Comparison of ENCODE assay signal across 36 cellular contexts in genomic region chr18:12252061-12252460, GRCh38. TPM values are rescaled to one million over a fixed set of nuclear protein-coding genes. Genes with fewer than 3 reads are reported as not detected.
"Had no signal": no experiment of that assay in that cellular context is flagged by ENCODE, and none has a peak within 500 bp of the region (broad histone marks: within the 10 kb centered on the region; RNA-seq: fewer than 3 reads in every experiment).

No MANE protein-coding gene starts in this region.

- H3K4me1 Mint-ChIP-seq: activated B cell treated with CpG ODN at 0.5 μM for 24 hours; activated CD4-positive, alpha-beta T cell treated with anti-CD3 and anti-CD28 coated beads, Interleukin-2, amount 10 ng/mL, durations not matched to agents 24 days and 14 days; activated naive CD8-positive, alpha-beta T cell treated with anti-CD3 and anti-CD28 coated beads for 36 hours; activated T-helper 17 cell treated with anti-CD3 and anti-CD28 coated beads, Interleukin-2, amount 50 U/mL, for 72 hours had no signal

- H3K4me3 ChIP-seq: adrenal gland, cardiac muscle cell had no signal

- H3K9me3 ChIP-seq: adrenal gland had no signal

- H3K36me3 ChIP-seq: adrenal gland, cardiac muscle cell had no signal

- H3K36me3 Mint-ChIP-seq: activated CD4-positive, alpha-beta memory T cell treated with anti-CD3 and anti-CD28 coated beads for 36 hours; activated naive CD4-positive, alpha-beta T cell treated with anti-CD3 and anti-CD28 coated beads, Interleukin-2, amount 50 U/mL, for 72 hours; activated naive CD8-positive, alpha-beta T cell treated with anti-CD3 and anti-CD28 coated beads for 36 hours; brain had no signal

- DNase-seq: activated B cell treated with CpG ODN at 0.5 μM for 24 hours; activated CD4-positive, alpha-beta memory T cell treated with anti-CD3 and anti-CD28 coated beads for 36 hours; activated CD4-positive, alpha-beta T cell treated with anti-CD3 and anti-CD28 coated beads for 4 hours; activated CD4-positive, alpha-beta T cell treated with anti-CD3 and anti-CD28 coated beads, Interleukin-2, amount 10 ng/mL, durations not matched to agents 24 days and 14 days; activated CD4-positive, alpha-beta T cell treated with anti-CD3 and anti-CD28 coated beads, Interleukin-2, amount 50 U/mL, for 1 hour; activated CD4-positive, alpha-beta T cell treated with anti-CD3 and anti-CD28 coated beads, Interleukin-2, amount 50 U/mL, for 4 hours; activated CD4-positive, CD25-positive, alpha-beta regulatory T cell treated with anti-CD3 and anti-CD28 coated beads, Interleukin-2, amount 50 U/mL, for 72 hours; activated CD8-positive, alpha-beta memory T cell treated with anti-CD3 and anti-CD28 coated beads, Interleukin-2, amount 50 U/mL, for 4 hours; activated CD8-positive, alpha-beta T cell treated with anti-CD3 and anti-CD28 coated beads for 36 hours; activated effector memory CD4-positive, alpha-beta T cell treated with anti-CD3 and anti-CD28 coated beads, Interleukin-2, amount 50 U/mL, for 16 hours; activated gamma-delta T cell treated with Interleukin-2 at 50 U/mL for 16 hours; activated naive CD4-positive, alpha-beta T cell; activated naive CD4-positive, alpha-beta T cell treated with anti-CD3 and anti-CD28 coated beads for 36 hours; activated naive CD4-positive, alpha-beta T cell treated with anti-CD3 and anti-CD28 coated beads, Interleukin-2, amount 50 U/mL, for 16 hours; activated naive CD8-positive, alpha-beta T cell treated with anti-CD3 and anti-CD28 coated beads for 36 hours; activated T-cell treated with anti-CD3 and anti-CD28 coated beads for 4 hours; activated T-cell treated with anti-CD3 and anti-CD28 coated beads, Interleukin-2, amount 50 U/mL, for 1 hour; activated T-cell treated with anti-CD3 and anti-CD28 coated beads, Interleukin-2, amount 50 U/mL, for 4 hours; activated T-cell treated with anti-CD3 and anti-CD28 coated beads, Interleukin-2, amount 50 U/mL, for 72 hours; adrenal gland; amniotic stem cell; aorta; central memory CD4-positive, alpha-beta T cell; SW 1271; T-helper 1 cell; T-helper 2 cell; T-helper 9 cell had no signal

- H3K4me3 Mint-ChIP-seq: activated B cell treated with CpG ODN at 0.5 μM for 24 hours; activated CD4-positive, alpha-beta memory T cell treated with anti-CD3 and anti-CD28 coated beads for 36 hours; activated CD4-positive, alpha-beta T cell treated with anti-CD3 and anti-CD28 coated beads, Interleukin-2, amount 10 ng/mL, durations not matched to agents 24 days and 14 days; activated CD8-positive, alpha-beta T cell treated with anti-CD3 and anti-CD28 coated beads for 36 hours; activated naive CD4-positive, alpha-beta T cell treated with anti-CD3 and anti-CD28 coated beads for 36 hours; activated naive CD8-positive, alpha-beta T cell treated with anti-CD3 and anti-CD28 coated beads for 36 hours; activated T-cell treated with anti-CD3 and anti-CD28 coated beads, Interleukin-2, amount 50 U/mL, for 4 hours; activated T-cell treated with anti-CD3 and anti-CD28 coated beads, Interleukin-2, amount 50 U/mL, for 72 hours; activated T-helper 1 cell treated with anti-CD3 and anti-CD28 coated beads, Interleukin-12 subunit alpha, Interleukin-12 subunit beta, Interleukin-2, Interleukin-4 antibody, amounts not matched to agents 30 ng/mL and 10 ng/mL and 1 ng/mL, durations not matched to agents 14 hours and 24 hours and 36 hours; activated T-helper 17 cell treated with anti-CD3 and anti-CD28 coated beads, Interleukin-2, amount 50 U/mL, for 72 hours; T-helper 1 cell treated with Interleukin-12 subunit alpha and Interleukin-12 subunit beta and Interleukin-4 antibody, amounts not matched to agents 30 μg/mL and 1 μg/mL, for 36 hours; T-helper 2 cell treated with Interferon-gamma antibody and Interleukin-4, amounts not matched to agents 5 μg/mL and 100 μg/mL, for 36 hours had no signal

- H3K27ac ChIP-seq: adrenal gland, cardiac muscle cell, VCaP had no signal

- ATAC-seq: activated CD8-positive, alpha-beta T cell treated with anti-CD3 and anti-CD28 coated beads for 36 hours; activated naive CD4-positive, alpha-beta T cell treated with anti-CD3 and anti-CD28 coated beads, Interleukin-2, amount 50 U/mL, for 72 hours; activated T-cell treated with anti-CD3 and anti-CD28 coated beads, Interleukin-2, amount 50 U/mL, for 4 hours; activated T-cell treated with anti-CD3 and anti-CD28 coated beads, Interleukin-2, amount 50 U/mL, for 72 hours; activated T-helper 17 cell treated with anti-CD3 and anti-CD28 coated beads, Interleukin-2, amount 50 U/mL, for 72 hours had no signal

- H3K9me3 Mint-ChIP-seq: activated B cell treated with CpG ODN at 0.5 μM for 24 hours; activated CD4-positive, alpha-beta memory T cell treated with anti-CD3 and anti-CD28 coated beads for 36 hours; activated CD4-positive, alpha-beta T cell treated with anti-CD3 and anti-CD28 coated beads, Interleukin-2, amount 10 ng/mL, durations not matched to agents 24 days and 14 days; activated CD8-positive, alpha-beta T cell treated with anti-CD3 and anti-CD28 coated beads for 36 hours; activated naive CD4-positive, alpha-beta T cell treated with anti-CD3 and anti-CD28 coated beads for 36 hours; activated naive CD4-positive, alpha-beta T cell treated with anti-CD3 and anti-CD28 coated beads, Interleukin-2, amount 50 U/mL, for 72 hours; activated naive CD8-positive, alpha-beta T cell treated with anti-CD3 and anti-CD28 coated beads for 36 hours; activated T-cell treated with anti-CD3 and anti-CD28 coated beads, Interleukin-2, amount 50 U/mL, for 4 hours; activated T-cell treated with anti-CD3 and anti-CD28 coated beads, Interleukin-2, amount 50 U/mL, for 72 hours; activated T-helper 1 cell treated with anti-CD3 and anti-CD28 coated beads, Interleukin-12 subunit alpha, Interleukin-12 subunit beta, Interleukin-2, Interleukin-4 antibody, amounts not matched to agents 30 ng/mL and 10 ng/mL and 1 ng/mL, durations not matched to agents 14 hours and 24 hours and 36 hours; activated T-helper 17 cell treated with anti-CD3 and anti-CD28 coated beads, Interleukin-2, amount 50 U/mL, for 72 hours; T-helper 1 cell treated with Interleukin-12 subunit alpha and Interleukin-12 subunit beta and Interleukin-4 antibody, amounts not matched to agents 30 μg/mL and 1 μg/mL, for 36 hours; T-helper 2 cell treated with Interferon-gamma antibody and Interleukin-4, amounts not matched to agents 5 μg/mL and 100 μg/mL, for 36 hours had no signal

- H3K27ac Mint-ChIP-seq: activated B cell treated with CpG ODN at 0.5 μM for 24 hours; activated CD4-positive, alpha-beta memory T cell treated with anti-CD3 and anti-CD28 coated beads for 36 hours; activated CD4-positive, alpha-beta T cell treated with anti-CD3 and anti-CD28 coated beads, Interleukin-2, amount 10 ng/mL, durations not matched to agents 24 days and 14 days; activated CD8-positive, alpha-beta T cell treated with anti-CD3 and anti-CD28 coated beads for 36 hours; activated naive CD4-positive, alpha-beta T cell treated with anti-CD3 and anti-CD28 coated beads for 36 hours; activated naive CD4-positive, alpha-beta T cell treated with anti-CD3 and anti-CD28 coated beads, Interleukin-2, amount 50 U/mL, for 72 hours; activated naive CD8-positive, alpha-beta T cell treated with anti-CD3 and anti-CD28 coated beads for 36 hours; activated T-cell treated with anti-CD3 and anti-CD28 coated beads, Interleukin-2, amount 50 U/mL, for 72 hours; activated T-helper 1 cell treated with anti-CD3 and anti-CD28 coated beads, Interleukin-12 subunit alpha, Interleukin-12 subunit beta, Interleukin-2, Interleukin-4 antibody, amounts not matched to agents 30 ng/mL and 10 ng/mL and 1 ng/mL, durations not matched to agents 14 hours and 24 hours and 36 hours; activated T-helper 17 cell treated with anti-CD3 and anti-CD28 coated beads, Interleukin-2, amount 50 U/mL, for 72 hours; brain; T-helper 1 cell treated with Interleukin-12 subunit alpha and Interleukin-12 subunit beta and Interleukin-4 antibody, amounts not matched to agents 30 μg/mL and 1 μg/mL, for 36 hours; T-helper 2 cell treated with Interferon-gamma antibody and Interleukin-4, amounts not matched to agents 5 μg/mL and 100 μg/mL, for 36 hours had no signal

RNA-seq across cellular contexts. Expression of gene CIDEA, which starts 2.1 kb away (rescaled TPM):
- total RNA-seq: activated B cell treated with CpG ODN at 0.5 μM for 24 hours; activated CD4-positive, alpha-beta memory T cell treated with anti-CD3 and anti-CD28 coated beads for 36 hours; activated CD4-positive, alpha-beta T cell treated with anti-CD3 and anti-CD28 coated beads, Interleukin-2, amount 10 ng/mL, durations not matched to agents 24 days and 14 days; activated CD8-positive, alpha-beta memory T cell treated with anti-CD3 and anti-CD28 coated beads for 36 hours; activated CD8-positive, alpha-beta T cell treated with anti-CD3 and anti-CD28 coated beads for 36 hours; activated naive CD4-positive, alpha-beta T cell treated with anti-CD3 and anti-CD28 coated beads for 36 hours; activated naive CD4-positive, alpha-beta T cell treated with anti-CD3 and anti-CD28 coated beads, Interleukin-2, amount 50 U/mL, for 72 hours; activated naive CD8-positive, alpha-beta T cell treated with anti-CD3 and anti-CD28 coated beads for 36 hours; activated T-cell treated with anti-CD3 and anti-CD28 coated beads, Interleukin-2, amount 50 U/mL, for 4 hours; activated T-cell treated with anti-CD3 and anti-CD28 coated beads, Interleukin-2, amount 50 U/mL, for 72 hours; activated T-helper 1 cell treated with anti-CD3 and anti-CD28 coated beads, Interleukin-12 subunit alpha, Interleukin-12 subunit beta, Interleukin-2, Interleukin-4 antibody, amounts not matched to agents 30 ng/mL and 10 ng/mL and 1 ng/mL, durations not matched to agents 14 hours and 24 hours and 36 hours; activated T-helper 17 cell treated with anti-CD3 and anti-CD28 coated beads, Interleukin-2, amount 50 U/mL, for 72 hours; cardiac muscle cell had no signal
